Comparison of ENCODE assay signal across 8 cellular contexts in the genomic region with DNA sequence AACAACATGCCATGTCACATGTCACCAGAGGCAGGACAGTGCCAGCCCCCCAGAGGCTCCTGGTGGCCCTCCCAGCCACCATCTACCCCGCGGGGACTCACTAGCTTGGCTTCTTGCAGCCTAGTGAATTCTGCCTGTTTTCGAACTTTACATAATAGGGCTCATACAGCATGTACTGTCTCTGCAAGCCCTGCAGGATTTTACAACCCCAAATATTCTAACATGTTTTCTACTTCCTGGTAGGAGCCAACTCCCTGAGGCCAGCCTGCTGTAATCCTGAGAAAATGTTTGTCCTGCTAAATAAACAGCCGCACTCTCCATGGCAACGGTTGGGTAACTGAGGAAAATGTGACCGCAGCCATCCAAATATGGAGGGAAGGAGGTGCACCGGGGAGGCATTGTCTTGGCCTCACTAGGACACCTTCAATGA. TPM values are rescaled to one million over a fixed set of nuclear protein-coding genes. Genes with fewer than 3 reads are reported as not detected.
DNase-seq lines count a peak whose midpoint lies in the region; ATAC-seq and TF ChIP-seq lines count a peak whose summit lies in the region.

No MANE protein-coding gene starts in this region.

- peaks cover 0 to 3% (median 0%) of the 10 kb centered on the region in 7 donors for H3K9me3 Mint-ChIP-seq in CD14-positive monocyte
- no peaks in the 10 kb centered on the region for H3K9me3 Mint-ChIP-seq in natural killer cell treated with Interleukin-12 subunit alpha and Interleukin-12 subunit beta and Interleukin-15 and Interleukin-18, amount 100 ng/mL, for 72 hours

- peaks cover 5 to 30% of the 10 kb centered on the region in 2 donors for H3K36me3 Mint-ChIP-seq in CD14-positive monocyte
- no peaks in the 10 kb centered on the region for H3K36me3 Mint-ChIP-seq in natural killer cell treated with Interleukin-12 subunit alpha and Interleukin-12 subunit beta and Interleukin-15 and Interleukin-18, amount 100 ng/mL, for 72 hours

- intact Hi-C loops in CD14-positive monocyte (cut with micrococcal nuclease), result no loop called here

- H3K4me1 ChIP-seq in muscle layer of duodenum (ENCODE audit: control insufficient read depth in 1 of 2, insufficient read depth in 2 of 2, low read length in 2 of 2), result peaks cover 26 to 50% of the 10 kb centered on the region in 2 donors
- H3K4me1 ChIP-seq in effector memory CD4-positive, alpha-beta T cell (ENCODE audit: control insufficient read depth, insufficient read depth, low read length, poor library complexity, severe bottlenecking), result peaks cover 19% of the 10 kb centered on the region

- no peaks in the 10 kb centered on the region for H3K27me3 ChIP-seq in muscle layer of duodenum (ENCODE audit: low read depth, low read length)
- no peaks in the 10 kb centered on the region for H3K27me3 ChIP-seq in effector memory CD4-positive, alpha-beta T cell (replicated peaks; ENCODE audit: control insufficient read depth, insufficient read depth, low read length, poor library complexity, severe bottlenecking)

- no peak overlapping the region for H3K4me3 Mint-ChIP-seq in CD14-positive monocyte
- no peak overlapping the region for H3K4me3 Mint-ChIP-seq in natural killer cell treated with Interleukin-12 subunit alpha and Interleukin-12 subunit beta and Interleukin-15 and Interleukin-18, amount 100 ng/mL, for 72 hours

- H3K27ac ChIP-seq in muscle layer of duodenum (ENCODE audit: low read length), result peak overlapping the region; percentile 89
- H3K27ac ChIP-seq in effector memory CD4-positive, alpha-beta T cell (ENCODE audit: insufficient read depth, low read length, poor library complexity, severe bottlenecking), result no peak overlapping the region

- H3K27me3 Mint-ChIP-seq in CD14-positive monocyte (ENCODE audit: low read depth in 3 of 3), result peaks cover 2 to 4% (median 3%) of the 10 kb centered on the region in 3 donors
- no peaks in the 10 kb centered on the region for H3K27me3 Mint-ChIP-seq in natural killer cell treated with Interleukin-12 subunit alpha and Interleukin-12 subunit beta and Interleukin-15 and Interleukin-18, amount 100 ng/mL, for 72 hours

- peak overlapping the region in 3 of 7 donors; percentile 21 to 63 (median 31) for H3K27ac Mint-ChIP-seq in CD14-positive monocyte
- H3K27ac Mint-ChIP-seq in natural killer cell treated with Interleukin-12 subunit alpha and Interleukin-12 subunit beta and Interleukin-15 and Interleukin-18, amount 100 ng/mL, for 72 hours, result no peak overlapping the region

- no peaks in the 10 kb centered on the region for H3K9me3 ChIP-seq in muscle layer of duodenum (ENCODE audit: control insufficient read depth in 1 of 2, low read length in 2 of 2)
- H3K9me3 ChIP-seq in effector memory CD4-positive, alpha-beta T cell (ENCODE audit: control insufficient read depth, low read length), result no peaks in the 10 kb centered on the region

- H3K4me3 ChIP-seq in epithelial cell of esophagus (ENCODE audit: low read length) (peak overlapping the region; percentile 93), muscle layer of duodenum (ENCODE audit: low read depth in 1 of 2, low read length in 2 of 2) (peak overlapping the region; percentile 20 to 26)
- no peak overlapping the region for H3K4me3 ChIP-seq in effector memory CD4-positive, alpha-beta T cell (ENCODE audit: insufficient read depth, low read depth, low read length, poor library complexity, severe bottlenecking)

- TF ChIP-seq CTCF in CD14-positive monocyte (IDR thresholded peaks at IDR 0.05) (no peak), epithelial cell of esophagus (IDR thresholded peaks at IDR 0.05; ENCODE audit: insufficient read depth, low read depth, low read length, missing control alignments) (no peak)

- peaks cover 46% of the 10 kb centered on the region for H3K4me1 Mint-ChIP-seq in CD14-positive monocyte
- H3K4me1 Mint-ChIP-seq in natural killer cell treated with Interleukin-12 subunit alpha and Interleukin-12 subunit beta and Interleukin-15 and Interleukin-18, amount 100 ng/mL, for 72 hours (ENCODE audit: low read depth in 2 of 2), result peaks cover 37 to 45% of the 10 kb centered on the region in 2 donors

- ATAC-seq in natural killer cell treated with Interleukin-12 subunit alpha and Interleukin-12 subunit beta and Interleukin-15 and Interleukin-18, amount 100 ng/mL, for 72 hours, result no peak
- ATAC-seq in GM21360 (IDR thresholded peaks at IDR 0.05; ENCODE audit: unreplicated experiment), result no peak

- DNase-seq in CD14-positive monocyte (ENCODE audit: low spot score) (peak; percentile 27), NCI-H526 treated with DMSO at 0.1 percent for 48 hours (lab: John Stamatoyannopoulos, UW) (peak; percentile 93), epithelial cell of esophagus (ENCODE audit: low read depth) (peak; percentile 98)
- no peak for DNase-seq in activated CD4-positive, alpha-beta T cell treated with anti-CD3 and anti-CD28 coated beads, Interleukin-2, amount 50 U/mL, for 1 hour
- DNase-seq in natural killer cell treated with Interleukin-12 subunit alpha and Interleukin-12 subunit beta and Interleukin-15 and Interleukin-18, amount 100 ng/mL, for 72 hours (ENCODE audit: low spot score), result no peak
- no peak for DNase-seq in effector memory CD4-positive, alpha-beta T cell

- H3K36me3 ChIP-seq in muscle layer of duodenum (ENCODE audit: control insufficient read depth in 1 of 2, insufficient read depth in 2 of 2, low read length in 2 of 2), result peaks cover 0 to 14% of the 10 kb centered on the region in 2 donors
- no peaks in the 10 kb centered on the region for H3K36me3 ChIP-seq in effector memory CD4-positive, alpha-beta T cell (ENCODE audit: control insufficient read depth, insufficient read depth, low read length)

RNA-seq across cellular contexts. Expression of a gene that starts 2.7 kb away (rescaled TPM):
- polyA plus RNA-seq in CD14-positive monocyte, result 1 to 10 TPM; 1.6 to 3.1 TPM
- 10 to 100 TPM; 13.8 to 18.4 TPM for total RNA-seq in natural killer cell treated with Interleukin-12 subunit alpha and Interleukin-12 subunit beta and Interleukin-15 and Interleukin-18, amount 100 ng/mL, for 72 hours

RNA-seq across cellular contexts. Expression of a gene that starts 34.6 kb away (rescaled TPM):
- 1 to 10 TPM; 1.5 TPM for polyA plus RNA-seq in CD14-positive monocyte
- 10 to 100 TPM in 1 of 2 donors, 1 to 10 TPM in 1; 7.9 to 10.6 TPM for total RNA-seq in natural killer cell treated with Interleukin-12 subunit alpha and Interleukin-12 subunit beta and Interleukin-15 and Interleukin-18, amount 100 ng/mL, for 72 hours

RNA-seq across cellular contexts. Expression of a gene that starts 45.8 kb away (rescaled TPM):
- 1 to 10 TPM; 2.1 to 4.0 TPM for polyA plus RNA-seq in CD14-positive monocyte
- 10 to 100 TPM in 1 of 2 donors, 1 to 10 TPM in 1; 5.7 to 11.3 TPM for total RNA-seq in natural killer cell treated with Interleukin-12 subunit alpha and Interleukin-12 subunit beta and Interleukin-15 and Interleukin-18, amount 100 ng/mL, for 72 hours

Comparison
In these comparisons a context has a peak if more than half of its experiments do, and no peak if none do; other contexts are left out.
1. DNase-seq: peak in CD14-positive monocyte (single experiment), NCI-H526 treated with DMSO at 0.1 percent for 48 hours (single experiment) and epithelial cell of esophagus (single experiment); none in activated CD4-positive, alpha-beta T cell treated with anti-CD3 and anti-CD28 coated beads, Interleukin-2, amount 50 U/mL, for 1 hour (single experiment), natural killer cell treated with Interleukin-12 subunit alpha and Interleukin-12 subunit beta and Interleukin-15 and Interleukin-18, amount 100 ng/mL, for 72 hours (single experiment) and effector memory CD4-positive, alpha-beta T cell (0 of 3).